ENCODE assay signal across 34 cellular contexts in the genomic region with DNA sequence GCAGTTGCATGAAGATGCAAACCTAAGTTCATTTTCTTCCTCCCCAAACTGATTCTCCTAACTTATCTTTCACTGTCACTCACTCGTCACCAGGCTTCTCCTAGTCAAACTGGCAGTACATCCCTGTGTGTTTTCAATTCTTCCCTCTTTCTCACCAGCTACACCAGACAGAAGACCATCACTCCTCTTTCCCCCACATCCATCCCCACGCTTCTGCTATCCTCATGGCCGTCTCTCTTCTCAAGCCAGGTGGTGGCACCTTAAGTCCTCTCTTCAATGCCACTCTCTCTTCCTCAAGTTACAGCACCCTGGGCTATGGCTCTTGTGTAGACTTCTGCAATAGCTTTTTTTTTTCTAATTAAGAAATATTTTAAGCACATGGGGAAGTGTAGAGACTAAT. TPM values are rescaled to one million over a fixed set of nuclear protein-coding genes. Genes with fewer than 3 reads are reported as not detected.
"Had no signal": no experiment of that assay in that cellular context is flagged by ENCODE, and none has a peak within 500 bp of the region (broad histone marks: within the 10 kb centered on the region; RNA-seq: fewer than 3 reads in every experiment).

No MANE protein-coding gene starts in this region.

- ATAC-seq: activated CD8-positive, alpha-beta T cell treated with anti-CD3 and anti-CD28 coated beads for 36 hours; activated naive CD8-positive, alpha-beta T cell treated with anti-CD3 and anti-CD28 coated beads, Interleukin-2, amount 50 U/mL, for 24 hours; Panc1 had no signal

- DNase-seq: activated CD4-positive, alpha-beta T cell treated with anti-CD3 and anti-CD28 coated beads, Interleukin-2, amount 10 ng/mL, durations not matched to agents 24 days and 14 days; activated CD4-positive, alpha-beta T cell treated with anti-CD3 and anti-CD28 coated beads, Interleukin-2, amount 50 U/mL, for 4 hours; activated CD8-positive, alpha-beta memory T cell treated with anti-CD3 and anti-CD28 coated beads, Interleukin-2, amount 50 U/mL, for 4 hours; activated CD8-positive, alpha-beta T cell treated with anti-CD3 and anti-CD28 coated beads for 36 hours; activated effector memory CD4-positive, alpha-beta T cell treated with Interleukin-2 at 50 U/mL for 16 hours; activated naive CD4-positive, alpha-beta T cell treated with anti-CD3 and anti-CD28 coated beads, Interleukin-2, amount 10 ng/mL, durations not matched to agents 7 days and 5 days; activated naive CD8-positive, alpha-beta T cell treated with anti-CD3 and anti-CD28 coated beads, Interleukin-2, amount 50 U/mL, for 24 hours; activated T-cell treated with anti-CD3 and anti-CD28 coated beads, Interleukin-2, amount 50 U/mL, for 48 hours; anterior cingulate cortex; caudate nucleus; cerebellar nuclear complex; MM.1S; MV-4-11; NCI-H1092; NCI-H146; NCI-H187; NCI-H2029 treated with DMSO at 0.1 percent for 48 hours; NCI-H2107; NCI-H345; NCI-H524 treated with DMSO at 0.1 percent for 48 hours; SHP77 treated with DMSO at 0.1 percent for 48 hours; SK-N-SH had no signal

- H3K27me3 ChIP-seq: SJSA1 had no signal

- H3K4me2 ChIP-seq: KMS-11, SK-N-SH had no signal

- H3K9me3 ChIP-seq: SJSA1, SK-N-SH had no signal

- H3K27me3 Mint-ChIP-seq: activated CD8-positive, alpha-beta T cell treated with anti-CD3 and anti-CD28 coated beads for 36 hours; activated naive CD8-positive, alpha-beta T cell; activated naive CD8-positive, alpha-beta T cell treated with anti-CD3 and anti-CD28 coated beads, Interleukin-2, amount 50 U/mL, for 24 hours had no signal

- H3K36me3 ChIP-seq: SJSA1 had no signal

- FAIRE-seq: bronchial epithelial cell, TTC549 had no signal

- H3K36me3 Mint-ChIP-seq: activated naive CD4-positive, alpha-beta T cell treated with anti-CD3 and anti-CD28 coated beads, Interleukin-2, amount 10 ng/mL, durations not matched to agents 7 days and 5 days; brain had no signal

- H3K4me1 Mint-ChIP-seq: brain had no signal

- H3K9me3 Mint-ChIP-seq: activated CD4-positive, alpha-beta T cell treated with anti-CD3 and anti-CD28 coated beads, Interleukin-2, amount 10 ng/mL, durations not matched to agents 24 days and 14 days; activated CD8-positive, alpha-beta T cell treated with anti-CD3 and anti-CD28 coated beads for 36 hours; activated naive CD4-positive, alpha-beta T cell treated with anti-CD3 and anti-CD28 coated beads, Interleukin-2, amount 10 ng/mL, durations not matched to agents 7 days and 5 days; activated naive CD8-positive, alpha-beta T cell treated with anti-CD3 and anti-CD28 coated beads, Interleukin-2, amount 50 U/mL, for 24 hours; T-helper 1 cell treated with Interleukin-12 subunit alpha and Interleukin-12 subunit beta and Interleukin-4 antibody, amounts not matched to agents 30 μg/mL and 1 μg/mL, for 36 hours; T-helper 2 cell treated with Interferon-gamma antibody and Interleukin-4, amounts not matched to agents 5 μg/mL and 100 μg/mL, for 36 hours had no signal

- H3K27ac ChIP-seq: KMS-11, SJSA1 had no signal

- H3K27ac Mint-ChIP-seq: activated CD4-positive, alpha-beta T cell treated with anti-CD3 and anti-CD28 coated beads, Interleukin-2, amount 10 ng/mL, durations not matched to agents 24 days and 14 days; activated CD8-positive, alpha-beta T cell treated with anti-CD3 and anti-CD28 coated beads for 36 hours; activated naive CD4-positive, alpha-beta T cell treated with anti-CD3 and anti-CD28 coated beads, Interleukin-2, amount 10 ng/mL, durations not matched to agents 7 days and 5 days; activated naive CD8-positive, alpha-beta T cell; activated naive CD8-positive, alpha-beta T cell treated with anti-CD3 and anti-CD28 coated beads, Interleukin-2, amount 50 U/mL, for 24 hours; brain; T-helper 1 cell treated with Interleukin-12 subunit alpha and Interleukin-12 subunit beta and Interleukin-4 antibody, amounts not matched to agents 30 μg/mL and 1 μg/mL, for 36 hours; T-helper 2 cell treated with Interferon-gamma antibody and Interleukin-4, amounts not matched to agents 5 μg/mL and 100 μg/mL, for 36 hours had no signal

- H3K4me1 ChIP-seq: SJSA1 had no signal

- H3K4me3 Mint-ChIP-seq: activated CD4-positive, alpha-beta T cell treated with anti-CD3 and anti-CD28 coated beads, Interleukin-2, amount 10 ng/mL, durations not matched to agents 24 days and 14 days; activated CD8-positive, alpha-beta T cell treated with anti-CD3 and anti-CD28 coated beads for 36 hours; activated naive CD4-positive, alpha-beta T cell treated with anti-CD3 and anti-CD28 coated beads, Interleukin-2, amount 10 ng/mL, durations not matched to agents 7 days and 5 days; activated naive CD8-positive, alpha-beta T cell; activated naive CD8-positive, alpha-beta T cell treated with anti-CD3 and anti-CD28 coated beads, Interleukin-2, amount 50 U/mL, for 24 hours; brain; T-helper 1 cell treated with Interleukin-12 subunit alpha and Interleukin-12 subunit beta and Interleukin-4 antibody, amounts not matched to agents 30 μg/mL and 1 μg/mL, for 36 hours; T-helper 2 cell treated with Interferon-gamma antibody and Interleukin-4, amounts not matched to agents 5 μg/mL and 100 μg/mL, for 36 hours had no signal

- H3K9ac ChIP-seq: KMS-11, SK-N-SH had no signal

- H3K4me3 ChIP-seq: SJSA1 had no signal

- H3K9me2 ChIP-seq: SK-N-SH had no signal

RNA-seq across cellular contexts. Expression of a gene that starts 14.4 kb away (rescaled TPM):
- total RNA-seq: activated CD4-positive, alpha-beta T cell treated with anti-CD3 and anti-CD28 coated beads, Interleukin-2, amount 10 ng/mL, durations not matched to agents 24 days and 14 days; activated CD8-positive, alpha-beta T cell treated with anti-CD3 and anti-CD28 coated beads for 36 hours; LHCN-M2; NCI-H460; RPMI7951; SJSA1 had no signal
- polyA plus RNA-seq: SK-N-SH had no signal

RNA-seq across cellular contexts. Expression of a gene that starts 23.1 kb away (rescaled TPM):
- total RNA-seq: activated CD4-positive, alpha-beta T cell treated with anti-CD3 and anti-CD28 coated beads, Interleukin-2, amount 10 ng/mL, durations not matched to agents 24 days and 14 days; activated CD8-positive, alpha-beta T cell treated with anti-CD3 and anti-CD28 coated beads for 36 hours; bronchial epithelial cell; LHCN-M2; NCI-H460; RPMI7951; SJSA1 had no signal
- polyA plus RNA-seq: SK-N-SH had no signal

RNA-seq across cellular contexts. Expression of a gene that starts 23.7 kb away (rescaled TPM):
- total RNA-seq: bronchial epithelial cell, LHCN-M2, NCI-H460, RPMI7951, SJSA1 had no signal
- polyA plus RNA-seq: SK-N-SH had no signal

RNA-seq across cellular contexts. Expression of a gene that starts 50.9 kb away (rescaled TPM):
- total RNA-seq: activated CD4-positive, alpha-beta T cell treated with anti-CD3 and anti-CD28 coated beads, Interleukin-2, amount 10 ng/mL, durations not matched to agents 24 days and 14 days; activated CD8-positive, alpha-beta T cell treated with anti-CD3 and anti-CD28 coated beads for 36 hours; bronchial epithelial cell; LHCN-M2; NCI-H460; RPMI7951; SJSA1 had no signal
- polyA plus RNA-seq: SK-N-SH had no signal
